In genomic region chr3:129428382-129429079, GRCh38 we compare ENCODE assay signal across 8 cellular contexts. TPM values are rescaled to one million over a fixed set of nuclear protein-coding genes. Genes with fewer than 3 reads are reported as not detected.
DNase-seq lines count a peak whose midpoint lies in the region; ATAC-seq and TF ChIP-seq lines count a peak whose summit lies in the region.

TSS of gene EFCAB12 (minus strand) at chr3:129428636. CDS start at chr3:129428488, 148 bp downstream.

- H3K4me1 Mint-ChIP-seq in activated naive CD8-positive, alpha-beta T cell treated with anti-CD3 and anti-CD28 coated beads, Interleukin-2, amount 10 ng/mL, durations not matched to agents 7 days and 5 days: peaks cover 39% of the 10 kb centered on the region

- peaks cover 6% of the 10 kb centered on the region for H3K27me3 Mint-ChIP-seq in activated naive CD8-positive, alpha-beta T cell treated with anti-CD3 and anti-CD28 coated beads, Interleukin-2, amount 10 ng/mL, durations not matched to agents 7 days and 5 days

- peak within 1 kb of the TSS; percentile 30 for H3K27ac Mint-ChIP-seq in activated naive CD8-positive, alpha-beta T cell treated with anti-CD3 and anti-CD28 coated beads, Interleukin-2, amount 10 ng/mL, durations not matched to agents 7 days and 5 days

- ATAC-seq in GM21576 (IDR thresholded peaks at IDR 0.05; ENCODE audit: unreplicated experiment) (peak; percentile 84), SK-N-SH treated with all-trans-retinoic acid at 6 μM for 48 hours (peak; percentile 99)
- peak; percentile 92 for ATAC-seq in activated naive CD8-positive, alpha-beta T cell treated with anti-CD3 and anti-CD28 coated beads, Interleukin-2, amount 10 ng/mL, durations not matched to agents 7 days and 5 days (ENCODE audit: low read depth)

- no peak for TF ChIP-seq POLR2A in suprapubic skin (IDR thresholded peaks at IDR 0.05)

- peaks cover 24% of the 10 kb centered on the region for H3K36me3 Mint-ChIP-seq in activated naive CD8-positive, alpha-beta T cell treated with anti-CD3 and anti-CD28 coated beads, Interleukin-2, amount 10 ng/mL, durations not matched to agents 7 days and 5 days

- H4K20me1 ChIP-seq in osteoblast (ENCODE audit: insufficient read depth, low read length): no peaks in the 10 kb centered on the region

- peak within 1 kb of the TSS; percentile 25 for H3K27ac ChIP-seq in osteoblast (ENCODE audit: low read depth, low read length)
- H3K27ac ChIP-seq in suprapubic skin: no peak within 1 kb of the TSS

- WGBS in suprapubic skin: 2% methylated on average over 33 of the region's 42 CpGs

- peak within 1 kb of the TSS; percentile 97 for H3K4me2 ChIP-seq in osteoblast (ENCODE audit: insufficient read depth, low read length)

- peak within 1 kb of the TSS; percentile 56 for H3K4me3 Mint-ChIP-seq in activated naive CD8-positive, alpha-beta T cell treated with anti-CD3 and anti-CD28 coated beads, Interleukin-2, amount 10 ng/mL, durations not matched to agents 7 days and 5 days

- DNase-seq in DMS 273 treated with DMSO at 0.1 percent for 48 hours (lab: John Stamatoyannopoulos, UW) (peak; percentile 91), Kasumi-1 (lab: John Stamatoyannopoulos, UW) (peak; percentile 88 to 91), head of caudate nucleus (peak; percentile 97 to 100 (median 99)), osteoblast (ENCODE audit: insufficient read length, low spot score, missing footprints) (peak; percentile 96), suprapubic skin (ENCODE audit: low spot score in 2 of 2) (peak; percentile 98 to 99)
- peak; percentile 84 for DNase-seq in activated naive CD8-positive, alpha-beta T cell treated with anti-CD3 and anti-CD28 coated beads, Interleukin-2, amount 10 ng/mL, durations not matched to agents 7 days and 5 days

- H2AFZ ChIP-seq in osteoblast (ENCODE audit: low read length): peak within 1 kb of the TSS; percentile 92

- no peak for TF ChIP-seq EP300 in suprapubic skin (IDR thresholded peaks at IDR 0.05)

- peaks cover 2% of the 10 kb centered on the region for H3K9me3 Mint-ChIP-seq in activated naive CD8-positive, alpha-beta T cell treated with anti-CD3 and anti-CD28 coated beads, Interleukin-2, amount 10 ng/mL, durations not matched to agents 7 days and 5 days

- H3K27me3 ChIP-seq in osteoblast (ENCODE audit: insufficient read depth, low read length): peaks cover 5% of the 10 kb centered on the region
- H3K27me3 ChIP-seq in suprapubic skin: no peaks in the 10 kb centered on the region

- H3K79me2 ChIP-seq in osteoblast (ENCODE audit: insufficient read depth, low read length): no peaks in the 10 kb centered on the region

- intact Hi-C loops in head of caudate nucleus (cut with DNase I): no loop called here

- POLR2A ChIA-PET in activated naive CD8-positive, alpha-beta T cell treated with anti-CD3 and anti-CD28 coated beads, Interleukin-2, amount 10 ng/mL, durations not matched to agents 7 days and 5 days (lab: Charles Lee): interaction anchor here (0.9 to 5.6 kb wide), 5 partner anchors 11 to 459 kb away, joined by 3 to 38 read pairs (median 4); partner anchors contain the start of genes IFT122 and MBD4

- no peaks in the 10 kb centered on the region for H3K9me3 ChIP-seq in osteoblast (ENCODE audit: low read depth, low read length)
- H3K9me3 ChIP-seq in suprapubic skin: no peaks in the 10 kb centered on the region

- H3K4me3 ChIP-seq in osteoblast (ENCODE audit: insufficient read depth, low read length) (peak within 1 kb of the TSS; percentile 75), suprapubic skin (peak within 1 kb of the TSS; percentile 56)

- H3K36me3 ChIP-seq in osteoblast (ENCODE audit: insufficient read depth, low read length): peaks cover 29% of the 10 kb centered on the region
- peaks cover 31% of the 10 kb centered on the region for H3K36me3 ChIP-seq in suprapubic skin

- no peak for TF ChIP-seq CTCF in osteoblast (IDR thresholded peaks at IDR 0.05; ENCODE audit: extremely low read depth, low read depth, low read length)
- no peak for TF ChIP-seq CTCF in suprapubic skin (IDR thresholded peaks at IDR 0.05)

- H3K4me1 ChIP-seq in osteoblast (ENCODE audit: insufficient read depth, low read length) (peaks cover 12% of the 10 kb centered on the region), suprapubic skin (peaks cover 21% of the 10 kb centered on the region)

TF ChIP-seq in SK-N-SH treated with all-trans-retinoic acid at 6 μM for 48 hours, 23 proteins besides CTCF, POLR2A, EP300 and RAD21:
- TF ChIP-seq PPARA (CRISPR knock-in tag; IDR thresholded peaks at IDR 0.05; ENCODE audit: borderline replicate concordance) (no peak), POU6F1 (CRISPR knock-in tag; IDR thresholded peaks at IDR 0.05; ENCODE audit: borderline replicate concordance, low read depth) (no peak), ISL1 (CRISPR knock-in tag; IDR thresholded peaks at IDR 0.05) (no peak), OSR1 (CRISPR knock-in tag; IDR thresholded peaks at IDR 0.05) (no peak), BACH2 (CRISPR knock-in tag; IDR thresholded peaks at IDR 0.05; ENCODE audit: borderline replicate concordance) (no peak), RARB (CRISPR knock-in tag; IDR thresholded peaks at IDR 0.05) (no peak), TCF4 (CRISPR knock-in tag; IDR thresholded peaks at IDR 0.05; ENCODE audit: borderline replicate concordance) (no peak)

RNA-seq across cellular contexts. Expression of gene EFCAB12, which starts in this region (rescaled TPM):
- 1 to 10 TPM; 1.2 to 1.4 TPM for total RNA-seq in activated naive CD8-positive, alpha-beta T cell treated with anti-CD3 and anti-CD28 coated beads, Interleukin-2, amount 10 ng/mL, durations not matched to agents 7 days and 5 days
- under 0.01 TPM in 2 replicates for total RNA-seq in osteoblast
- total RNA-seq in suprapubic skin: 1 to 10 TPM in 1 of 4 donors, under 1 TPM in 2, not detected in 1; 0.13 to 1.1 (median 0.23) TPM

Comparison
In these comparisons a context has a peak if more than half of its experiments do, and no peak if none do; other contexts are left out.
1. Peak in DNase-seq, H3K4me3 ChIP-seq, H3K27ac ChIP-seq and H3K4me2 ChIP-seq in osteoblast; RNA of the gene not detected or under 1 TPM.